ENCODE assay signal across 20 cellular contexts in the genomic region with DNA sequence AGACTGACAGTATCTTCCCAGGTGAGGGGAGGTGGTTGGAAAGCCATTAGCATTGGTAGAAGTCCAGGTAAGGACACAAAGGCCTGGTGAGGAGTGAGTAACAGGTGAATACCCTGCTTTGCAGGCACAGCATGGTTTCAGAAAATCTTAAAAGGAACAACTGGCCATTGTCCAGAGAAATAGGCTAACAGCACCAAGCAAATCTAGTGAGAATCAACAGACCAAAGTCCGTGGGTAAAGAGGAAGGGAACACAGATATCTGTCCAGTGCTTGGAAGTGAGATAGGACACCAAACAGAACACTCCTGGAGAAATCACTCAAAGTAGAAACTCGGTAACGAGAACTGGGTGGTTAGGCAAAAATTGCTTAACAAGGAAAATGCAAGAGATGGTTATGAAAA.
DNase-seq lines count a peak whose midpoint lies in the region; ATAC-seq, FAIRE-seq and TF ChIP-seq lines count a peak whose summit lies in the region.
"Had no signal": no experiment of that assay in that cellular context is flagged by ENCODE, and none has a peak within 500 bp of the region (broad histone marks: within the 10 kb centered on the region; RNA-seq: fewer than 3 reads in every experiment).

No MANE protein-coding gene starts in this region.

- H3K36me3 Mint-ChIP-seq in Calu3 (ENCODE audit: insufficient read depth, unreplicated experiment): peaks cover 5% of the 10 kb centered on the region
- H3K36me3 Mint-ChIP-seq: CD8-positive, alpha-beta T cell had no signal

- no peak overlapping the region for H2AK5ac ChIP-seq in H1 (ENCODE audit: low read depth, low read length)

- H2BK20ac ChIP-seq in H1 (ENCODE audit: low read length): no peak overlapping the region

- no peaks in the 10 kb centered on the region for H4K20me1 ChIP-seq in OCI-LY7 (ENCODE audit: insufficient read depth, low read length)
- no peaks in the 10 kb centered on the region for H4K20me1 ChIP-seq in H1 (replicated peaks in 1 of 2; ENCODE audit: control insufficient read depth in 1 of 2, insufficient read depth in 2 of 2, low read length in 2 of 2)
- H4K20me1 ChIP-seq in HepG2 (ENCODE audit: insufficient read depth, low read length): no peaks in the 10 kb centered on the region
- H4K20me1 ChIP-seq: BLaER1 treated with 17β-estradiol and CSF1 and Interleukin-3, amounts not matched to agents 10 nM and 100 nM had no signal

- no peak overlapping the region for H3K4me3 ChIP-seq in OCI-LY7 (ENCODE audit: low read depth, low read length, poor library complexity, severe bottlenecking)
- H3K4me3 ChIP-seq in H1 (ENCODE audit: extremely low read depth in 1 of 4, insufficient read depth in 2 of 4, low read depth in 3 of 4, low read length in 4 of 4): no peak overlapping the region
- H3K4me3 ChIP-seq in HepG2 (replicated peaks in 1 of 3; ENCODE audit: insufficient read depth in 1 of 3, low read depth in 2 of 3, low read length in 3 of 3): no peak overlapping the region
- H3K4me3 ChIP-seq in upper lobe of left lung: no peak overlapping the region
- no peak overlapping the region for H3K4me3 ChIP-seq in mucosa of descending colon
- H3K4me3 ChIP-seq: A549; BLaER1 treated with 17β-estradiol and CSF1 and Interleukin-3, amounts not matched to agents 10 nM and 100 nM; GM12878; GM23248 had no signal

- no peaks in the 10 kb centered on the region for H3K79me1 ChIP-seq in H1 (ENCODE audit: low read depth, low read length)

- 0 out of 2 replicates have a peak overlapping the region, but pooled peaks have one; percentile 5 for H2AFZ ChIP-seq in OCI-LY7 (ENCODE audit: low read length)
- H2AFZ ChIP-seq in H1 (ENCODE audit: low read length): peak overlapping the region; percentile 48; the same call in 1 of the 2 replicates
- no peak overlapping the region for H2AFZ ChIP-seq in HepG2 (ENCODE audit: low read length)
- H2AFZ ChIP-seq: GM23248 had no signal

- POLR2A ChIA-PET in OCI-LY7 (lab: Charles Lee) (interaction anchor here (0.6 to 1.1 kb wide), 3 partner anchors 10 to 444 kb away, joined by 3 to 5 read pairs (median 4); no protein-coding TSS in a partner anchor), H1 (lab: Charles Lee; ENCODE audit: partially characterized antibody) (interaction anchor here (1.4 kb wide), 1 partner anchor 24 kb away, joined by 3 read pairs; no protein-coding TSS in a partner anchor), HepG2 (lab: Yijun Ruan, JAX) (no interaction called here)

- no peak overlapping the region for H4K91ac ChIP-seq in H1 (replicated peaks; ENCODE audit: insufficient read length, low read length)

- CTCF ChIA-PET in Calu3 (lab: Charles Lee) (no interaction called here), OCI-LY7 (lab: Charles Lee; ENCODE audit: unreplicated experiment) (no interaction called here), H1 (lab: Charles Lee; ENCODE audit: partially characterized antibody) (interaction anchor here (1.2 kb wide), 1 partner anchor 12 kb away, joined by 3 read pairs; no protein-coding TSS in a partner anchor), HepG2 (lab: Yijun Ruan, JAX; ENCODE audit: low intra/inter-chr PET ratio, low total read pairs) (no interaction called here)

- no peak overlapping the region for H4K8ac ChIP-seq in H1 (ENCODE audit: extremely low read depth, insufficient read depth, low read length)

- H3K14ac ChIP-seq in H1 (ENCODE audit: insufficient read length): no peak overlapping the region

- no TSS peak for BruUV-seq in Calu3 (replicated peaks; lab: Mats Ljungman, UMichigan)
- no TSS peak for BruUV-seq in OCI-LY7 (replicated peaks; lab: Mats Ljungman, UMichigan)
- BruUV-seq in HepG2 (replicated peaks; lab: Mats Ljungman, UMichigan): no TSS peak

- TF ChIP-seq POLR2A in H1 (IDR thresholded peaks at IDR 0.05; ENCODE audit: control extremely low read depth in 1 of 2, low read depth in 2 of 2, low read length in 2 of 2): no peak
- no peak for TF ChIP-seq POLR2A in HepG2 (IDR thresholded peaks at IDR 0.05; ENCODE audit: insufficient read depth in 1 of 2, low read depth in 2 of 2, low read length in 2 of 2)
- no peak for TF ChIP-seq POLR2A in upper lobe of left lung (IDR thresholded peaks at IDR 0.05)

- H3K9me3 ChIP-seq in OCI-LY7 (ENCODE audit: low read length): no peaks in the 10 kb centered on the region
- H3K9me3 ChIP-seq in H1 (ENCODE audit: insufficient read depth in 2 of 2, low read depth in 1 of 2, low read length in 1 of 2): no peaks in the 10 kb centered on the region
- no peaks in the 10 kb centered on the region for H3K9me3 ChIP-seq in HepG2 (ENCODE audit: low read length)
- H3K9me3 ChIP-seq in upper lobe of left lung: no peaks in the 10 kb centered on the region
- no peaks in the 10 kb centered on the region for H3K9me3 ChIP-seq in mucosa of descending colon
- H3K9me3 ChIP-seq: A549; BLaER1 treated with 17β-estradiol and CSF1 and Interleukin-3, amounts not matched to agents 10 nM and 100 nM had no signal

- in situ Hi-C loops in HepG2 (cut with HindIII; ENCODE audit: extremely low pct_ligation_motif_present, low pct_unique_long_range_greater_than_20kb): no loop called here

- no peaks in the 10 kb centered on the region for H3K27me3 Mint-ChIP-seq in Calu3 (ENCODE audit: unreplicated experiment)
- H3K27me3 Mint-ChIP-seq: B cell had no signal

- DNase-seq in Calu3: no peak
- DNase-seq in OCI-LY7 (ENCODE audit: low spot score): no peak
- DNase-seq in H1 (ENCODE audit: low read depth in 1 of 2, low spot score in 2 of 2): no peak
- peak; percentile 53 for DNase-seq in HepG2 (ENCODE audit: low spot score)
- DNase-seq in upper lobe of left lung: no peak
- DNase-seq in mucosa of descending colon: no peak
- DNase-seq in NCI-H774 (lab: John Stamatoyannopoulos, UW): no peak
- DNase-seq: CD8-positive, alpha-beta T cell; DMS 273 treated with DMSO at 0.1 percent for 48 hours; DMS53; DND-41; EL; GM23248; H7 had no signal

- H3K4ac ChIP-seq in H1 (replicated peaks; ENCODE audit: insufficient read length, low read depth, low read length): no peak overlapping the region

- H3K27me3 ChIP-seq in H1 (replicated peaks in 1 of 4; ENCODE audit: control insufficient read depth in 3 of 4, extremely low read depth in 1 of 4, insufficient read depth in 3 of 4, low read length in 3 of 4): no peaks in the 10 kb centered on the region
- H3K27me3 ChIP-seq in HepG2 (ENCODE audit: control insufficient read depth in 1 of 2, insufficient read depth in 2 of 2, low read length in 2 of 2): no peaks in the 10 kb centered on the region
- no peaks in the 10 kb centered on the region for H3K27me3 ChIP-seq in upper lobe of left lung
- H3K27me3 ChIP-seq: BLaER1 treated with 17β-estradiol and CSF1 and Interleukin-3, amounts not matched to agents 10 nM and 100 nM had no signal

- H3K4me1 Mint-ChIP-seq in Calu3 (ENCODE audit: low read depth, unreplicated experiment): peaks cover 8% of the 10 kb centered on the region
- H3K4me1 Mint-ChIP-seq: B cell had no signal

- TF ChIP-seq RAD21 in H1 (IDR thresholded peaks at IDR 0.05 in 1 of 2, conservative IDR thresholded peaks at IDR 0.05 in 1 of 2; ENCODE audit: low read depth in 2 of 2, low read length in 2 of 2): no peak
- no peak for TF ChIP-seq RAD21 in HepG2 (CRISPR knock-in tag; IDR thresholded peaks at IDR 0.05)

- H2BK12ac ChIP-seq in H1 (ENCODE audit: low read depth, low read length): peak overlapping the region; percentile 14; the same call in 1 of the 2 replicates

- no peak overlapping the region for H4K5ac ChIP-seq in H1 (ENCODE audit: insufficient read length, low read depth, low read length)

- H3K4me1 ChIP-seq in OCI-LY7 (ENCODE audit: insufficient read depth, low read length, poor library complexity, severe bottlenecking) (no peaks in the 10 kb centered on the region), H1 (replicated peaks in 1 of 4; ENCODE audit: control insufficient read depth in 3 of 4, insufficient read depth in 4 of 4, low read length in 3 of 4) (peaks cover 0 to 7% (median 5%) of the 10 kb centered on the region in 4 experiments; a peak in 4 of 7 replicates), HepG2 (ENCODE audit: insufficient read depth, low read length) (peaks cover 15% of the 10 kb centered on the region), upper lobe of left lung (no peaks in the 10 kb centered on the region), mucosa of descending colon (ENCODE audit: low read depth) (no peaks in the 10 kb centered on the region)
- H3K4me1 ChIP-seq: A549; BLaER1 treated with 17β-estradiol and CSF1 and Interleukin-3, amounts not matched to agents 10 nM and 100 nM had no signal

- H3K27ac ChIP-seq in OCI-LY7 (ENCODE audit: low read depth, low read length, poor library complexity, severe bottlenecking) (no peak overlapping the region), H1 (ENCODE audit: low read depth, low read length) (no peak overlapping the region), HepG2 (ENCODE audit: extremely low read length, insufficient read depth, low read length) (no peak overlapping the region), upper lobe of left lung (no peak overlapping the region)
- H3K27ac ChIP-seq: 22Rv1; A549; BLaER1 treated with 17β-estradiol and CSF1 and Interleukin-3, amounts not matched to agents 10 nM and 100 nM; GM23248 had no signal

- no peaks in the 10 kb centered on the region for H3K23me2 ChIP-seq in H1 (ENCODE audit: low read depth, low read length)

- no peak overlapping the region for H3K18ac ChIP-seq in H1 (ENCODE audit: extremely low read depth, low read length)

- intact Hi-C loops in Calu3 (cut with micrococcal nuclease; ENCODE audit: unreplicated experiment): no loop called here
- intact Hi-C loops in OCI-LY7 (cut with micrococcal nuclease; ENCODE audit: unreplicated experiment): no loop called here
- intact Hi-C loops in HepG2 (cut with micrococcal nuclease; ENCODE audit: unreplicated experiment): no loop called here
- intact Hi-C loops in mucosa of descending colon (cut with DNase I, micrococcal nuclease): no loop called here

- H3K9ac ChIP-seq in H1 (replicated peaks in 1 of 4; ENCODE audit: extremely low read depth in 1 of 4, low read depth in 3 of 4, low read length in 3 of 4) (no peak overlapping the region), HepG2 (ENCODE audit: insufficient read depth, low read depth, low read length) (no peak overlapping the region)
- H3K9ac ChIP-seq: BLaER1 treated with 17β-estradiol and CSF1 and Interleukin-3, amounts not matched to agents 10 nM and 100 nM; GM23248 had no signal

- H2BK5ac ChIP-seq in H1 (ENCODE audit: low read depth, low read length): no peak overlapping the region

- no peaks in the 10 kb centered on the region for H3K36me3 ChIP-seq in OCI-LY7 (ENCODE audit: insufficient read depth, low read length)
- H3K36me3 ChIP-seq in H1 (ENCODE audit: control insufficient read depth in 2 of 4, insufficient read depth in 4 of 4, low read length in 3 of 4): no peaks in the 10 kb centered on the region
- H3K36me3 ChIP-seq in HepG2 (replicated peaks in 1 of 2; ENCODE audit: control insufficient read depth in 1 of 2, insufficient read depth in 2 of 2, low read length in 2 of 2): no peaks in the 10 kb centered on the region
- H3K36me3 ChIP-seq in upper lobe of left lung: no peaks in the 10 kb centered on the region
- no peaks in the 10 kb centered on the region for H3K36me3 ChIP-seq in mucosa of descending colon (ENCODE audit: low read depth)
- H3K36me3 ChIP-seq: BLaER1 treated with 17β-estradiol and CSF1 and Interleukin-3, amounts not matched to agents 10 nM and 100 nM had no signal

- 92% methylated on average over 3 of the region's 3 CpGs; no CpG with 5 or more reads in 1 of the 2 experiments for WGBS in H1 (ENCODE audit: extremely low coverage in 1 of 2, insufficient coverage in 1 of 2, insufficient read length in 1 of 2, insufficient replicate concordance in 2 of 2, low coverage in 1 of 2, low lambda C conversion rate in 2 of 2, missing lambda C conversion rate in 1 of 2), 2 experiments
- 0% methylated on average over 3 of the region's 3 CpGs for WGBS in HepG2 (ENCODE audit: low lambda C conversion rate)
- 66 to 73% methylated on average over 3 of the region's 3 CpGs for WGBS in upper lobe of left lung, 2 donors

- TF ChIP-seq CTCF in Calu3 (IDR thresholded peaks at IDR 0.05; ENCODE audit: unreplicated experiment) (no peak), OCI-LY7 (conservative IDR thresholded peaks at IDR 0.05; ENCODE audit: low read length) (no peak), H1 (IDR thresholded peaks at IDR 0.05; ENCODE audit: control extremely low read depth in 1 of 3, insufficient read depth in 1 of 3, low read depth in 1 of 3, low read length in 3 of 3) (no peak), HepG2 (CRISPR knock-in tag; IDR thresholded peaks at IDR 0.05) (no peak), upper lobe of left lung (IDR thresholded peaks at IDR 0.05) (no peak), mucosa of descending colon (IDR thresholded peaks at IDR 0.05) (no peak)

- no peak overlapping the region for H2BK120ac ChIP-seq in H1 (replicated peaks; ENCODE audit: low read depth, low read length)

- FAIRE-seq in H1 (lab: Jason Lieb, UNC) (no peak), HepG2 (lab: Jason Lieb, UNC) (no peak)
- FAIRE-seq: A549, GM12878 had no signal

- ATAC-seq in HepG2 (peak; percentile 96), upper lobe of left lung (ENCODE audit: low FRiP score in 2 of 2) (no peak), mucosa of descending colon (no peak), GM21390 (IDR thresholded peaks at IDR 0.05; ENCODE audit: unreplicated experiment) (no peak)
- ATAC-seq: A549; CD8-positive, alpha-beta T cell; GM12878 had no signal

- H3K4me2 ChIP-seq in OCI-LY7 (ENCODE audit: low read length) (no peak overlapping the region), H1 (ENCODE audit: insufficient read depth in 1 of 2, low read depth in 2 of 2, low read length in 2 of 2) (no peak overlapping the region), HepG2 (ENCODE audit: low read depth, low read length) (peak overlapping the region; percentile 37; the same call in 1 of the 2 replicates)
- H3K4me2 ChIP-seq: A549; BLaER1 treated with 17β-estradiol and CSF1 and Interleukin-3, amounts not matched to agents 10 nM and 100 nM had no signal

- TF ChIP-seq EP300 in H1 (IDR thresholded peaks at IDR 0.05; ENCODE audit: borderline replicate concordance in 1 of 2, low read depth in 2 of 2, low read length in 2 of 2) (no peak), HepG2 (IDR thresholded peaks at IDR 0.05; ENCODE audit: low read depth in 2 of 2, low read length in 2 of 2) (no peak), HepG2 (CRISPR knock-in tag; IDR thresholded peaks at IDR 0.05; ENCODE audit: borderline replicate concordance) (no peak), upper lobe of left lung (IDR thresholded peaks at IDR 0.05) (no peak)

- no peak overlapping the region; the same call in 1 of the 2 replicates for H2BK15ac ChIP-seq in H1 (ENCODE audit: low read length)

- peak overlapping the region; percentile 61 for H3K27ac Mint-ChIP-seq in Calu3 (ENCODE audit: unreplicated experiment)
- H3K27ac Mint-ChIP-seq: B cell; CD8-positive, alpha-beta T cell had no signal

- H3K4me3 Mint-ChIP-seq in Calu3 (ENCODE audit: low read depth, unreplicated experiment): no peak overlapping the region
- H3K4me3 Mint-ChIP-seq: B cell; CD8-positive, alpha-beta T cell had no signal

- no peak overlapping the region for H3K56ac ChIP-seq in H1 (replicated peaks; ENCODE audit: insufficient read length, low read depth, low read length)

- H3K9me3 Mint-ChIP-seq in Calu3 (ENCODE audit: low read depth, unreplicated experiment): peaks cover under 1% of the 10 kb centered on the region
- H3K9me3 Mint-ChIP-seq: CD8-positive, alpha-beta T cell had no signal

- H3K9me2 ChIP-seq in OCI-LY7 (ENCODE audit: insufficient read depth, low read length): no peaks in the 10 kb centered on the region

- H3K23ac ChIP-seq in H1 (ENCODE audit: insufficient read length): no peak overlapping the region

- H3K79me2 ChIP-seq in OCI-LY7 (ENCODE audit: insufficient read depth, low read depth, low read length): no peaks in the 10 kb centered on the region
- no peaks in the 10 kb centered on the region for H3K79me2 ChIP-seq in H1 (ENCODE audit: control insufficient read depth in 1 of 2, insufficient read depth in 2 of 2, low read length in 2 of 2)
- no peaks in the 10 kb centered on the region for H3K79me2 ChIP-seq in HepG2 (ENCODE audit: insufficient read depth, low read length)
